Comparison of ENCODE assay signal across 10 cellular contexts in genomic region chr19:18657590-18658365, GRCh38. TPM values are rescaled to one million over a fixed set of nuclear protein-coding genes. Genes with fewer than 3 reads are reported as not detected.
A peak's percentile ranks its signal among the peaks of the same experiment; 100 is the strongest.
DNase-seq lines count a peak whose midpoint lies in the region; ATAC-seq and TF ChIP-seq lines count a peak whose summit lies in the region.
"Had no signal": no experiment of that assay in that cellular context is flagged by ENCODE, and none has a peak within 500 bp of the region (broad histone marks: within the 10 kb centered on the region; RNA-seq: fewer than 3 reads in every experiment).

No MANE protein-coding gene starts in this region.

- POLR2A ChIA-PET in OCI-LY7 (lab: Charles Lee), result interaction anchor here (0.6 kb wide), 1 partner anchor 54 kb away, joined by 5 read pairs; no protein-coding TSS in a partner anchor

- H2AFZ ChIP-seq in OCI-LY7 (ENCODE audit: low read length), result no peak overlapping the region

- H3K36me3 ChIP-seq in muscle layer of duodenum (ENCODE audit: control insufficient read depth in 1 of 2, insufficient read depth in 2 of 2, low read length in 2 of 2) (peaks cover 0 to 3% of the 10 kb centered on the region in 2 donors), OCI-LY7 (ENCODE audit: insufficient read depth, low read length) (no peaks in the 10 kb centered on the region)

- H3K27ac ChIP-seq in muscle layer of duodenum (ENCODE audit: low read length) (peak overlapping the region; percentile 41), OCI-LY7 (ENCODE audit: low read depth, low read length, poor library complexity, severe bottlenecking) (no peak overlapping the region)

- H4K20me1 ChIP-seq in OCI-LY7 (ENCODE audit: insufficient read depth, low read length), result no peaks in the 10 kb centered on the region

- no TSS peak for BruUV-seq in OCI-LY7 (replicated peaks; lab: Mats Ljungman, UMichigan)

- DNase-seq in AG08396 (ENCODE audit: low spot score) (peak; percentile 88), dermis blood vessel endothelial cell (peak; percentile 37), OCI-LY7 (ENCODE audit: low spot score) (no peak), left colon (no peak)
- DNase-seq: activated CD4-positive, CD25-positive, alpha-beta regulatory T cell; erythroblast had no signal

- intact Hi-C loops in OCI-LY7 (cut with micrococcal nuclease; ENCODE audit: unreplicated experiment), result no loop called here
- intact Hi-C loops in left colon (cut with DNase I, micrococcal nuclease), result no loop called here

- H3K9me2 ChIP-seq in OCI-LY7 (ENCODE audit: insufficient read depth, low read length), result no peaks in the 10 kb centered on the region

- no peaks in the 10 kb centered on the region for H3K79me2 ChIP-seq in OCI-LY7 (ENCODE audit: insufficient read depth, low read depth, low read length)

- H3K4me3 ChIP-seq in muscle layer of duodenum (ENCODE audit: low read depth in 1 of 2, low read length in 2 of 2) (no peak overlapping the region), OCI-LY7 (ENCODE audit: low read depth, low read length, poor library complexity, severe bottlenecking) (no peak overlapping the region)

- no peak for TF ChIP-seq CTCF in OCI-LY7 (conservative IDR thresholded peaks at IDR 0.05; ENCODE audit: low read length)

- CTCF ChIA-PET in OCI-LY7 (lab: Charles Lee; ENCODE audit: unreplicated experiment), result no interaction called here

- H3K4me1 ChIP-seq in muscle layer of duodenum (ENCODE audit: control insufficient read depth in 1 of 2, insufficient read depth in 2 of 2, low read length in 2 of 2) (peaks cover 4 to 27% of the 10 kb centered on the region in 2 donors), OCI-LY7 (ENCODE audit: insufficient read depth, low read length, poor library complexity, severe bottlenecking) (no peaks in the 10 kb centered on the region)

- no peaks in the 10 kb centered on the region for H3K9me3 ChIP-seq in muscle layer of duodenum (ENCODE audit: control insufficient read depth in 1 of 2, low read length in 2 of 2)
- no peaks in the 10 kb centered on the region for H3K9me3 ChIP-seq in OCI-LY7 (ENCODE audit: low read length)

- H3K27me3 ChIP-seq in muscle layer of duodenum (ENCODE audit: low read depth, low read length), result no peaks in the 10 kb centered on the region

- H3K4me2 ChIP-seq in OCI-LY7 (ENCODE audit: low read length), result no peak overlapping the region

- ATAC-seq in HG03432 (IDR thresholded peaks at IDR 0.05; ENCODE audit: unreplicated experiment) (peak; percentile 48), left colon (no peak), HG03565 (IDR thresholded peaks at IDR 0.05; ENCODE audit: unreplicated experiment) (no peak), HG03108 (IDR thresholded peaks at IDR 0.05; ENCODE audit: unreplicated experiment) (no peak)

RNA-seq across cellular contexts. Expression of gene KLHL26, which starts 20.9 kb away (rescaled TPM):
- 1.9 and 9.1 TPM in 2 replicates for total RNA-seq in dermis blood vessel endothelial cell
- 0.75 and 1.0 TPM in 2 replicates for total RNA-seq in OCI-LY7 (2014; rRNA removed; shearing (Covaris generic))
- 7.9 and 8.9 TPM in 2 replicates for total RNA-seq in OCI-LY7 (2022)
- total RNA-seq in left colon, result 10 to 100 TPM in 1 of 2 donors, 1 to 10 TPM in 1; 8.5 to 10.1 TPM

RNA-seq across cellular contexts. Expression of gene CRTC1, which starts 25.7 kb away (rescaled TPM):
- total RNA-seq in dermis blood vessel endothelial cell (1.2 and 1.8 TPM in 2 replicates), OCI-LY7 (2022) (10.0 and 10.3 TPM in 2 replicates), left colon (10 to 100 TPM; 10.2 TPM)
- 3.4 and 4.1 TPM in 2 replicates for total RNA-seq in OCI-LY7 (2014; rRNA removed; shearing (Covaris generic))

RNA-seq across cellular contexts. Expression of gene TMEM59L, which starts 45.1 kb away (rescaled TPM):
- total RNA-seq in dermis blood vessel endothelial cell (under 0.01 TPM in 1 of 2 replicates, not detected in the other), OCI-LY7 (2022) (0.84 and 0.89 TPM in 2 replicates), left colon (1 to 10 TPM in 1 of 2 donors, under 1 TPM in 1; 0.40 to 1.1 TPM)
- 0.33 and 1.0 TPM in 2 replicates for total RNA-seq in OCI-LY7 (2014; rRNA removed; shearing (Covaris generic))

RNA-seq across cellular contexts. Expression of gene CRLF1, which starts 51.2 kb away (rescaled TPM):
- total RNA-seq in dermis blood vessel endothelial cell, result not detected in 2 replicates
- total RNA-seq in OCI-LY7 (2014; rRNA removed; shearing (Covaris generic)), result 0.82 TPM in 1 of 2 replicates, not detected in the other
- total RNA-seq in OCI-LY7 (2022), result 1.3 and 1.5 TPM in 2 replicates
- 1 to 10 TPM; 1.3 to 2.4 TPM for total RNA-seq in left colon

Comparison
In these comparisons a context has a peak if more than half of its experiments do, and no peak if none do; other contexts are left out.
1. DNase-seq: peak in AG08396 (single experiment) and dermis blood vessel endothelial cell (single experiment); none in OCI-LY7 (single experiment) and left colon (0 of 2).